ENCODE assay signal across 1 cellular context in the genomic region with DNA sequence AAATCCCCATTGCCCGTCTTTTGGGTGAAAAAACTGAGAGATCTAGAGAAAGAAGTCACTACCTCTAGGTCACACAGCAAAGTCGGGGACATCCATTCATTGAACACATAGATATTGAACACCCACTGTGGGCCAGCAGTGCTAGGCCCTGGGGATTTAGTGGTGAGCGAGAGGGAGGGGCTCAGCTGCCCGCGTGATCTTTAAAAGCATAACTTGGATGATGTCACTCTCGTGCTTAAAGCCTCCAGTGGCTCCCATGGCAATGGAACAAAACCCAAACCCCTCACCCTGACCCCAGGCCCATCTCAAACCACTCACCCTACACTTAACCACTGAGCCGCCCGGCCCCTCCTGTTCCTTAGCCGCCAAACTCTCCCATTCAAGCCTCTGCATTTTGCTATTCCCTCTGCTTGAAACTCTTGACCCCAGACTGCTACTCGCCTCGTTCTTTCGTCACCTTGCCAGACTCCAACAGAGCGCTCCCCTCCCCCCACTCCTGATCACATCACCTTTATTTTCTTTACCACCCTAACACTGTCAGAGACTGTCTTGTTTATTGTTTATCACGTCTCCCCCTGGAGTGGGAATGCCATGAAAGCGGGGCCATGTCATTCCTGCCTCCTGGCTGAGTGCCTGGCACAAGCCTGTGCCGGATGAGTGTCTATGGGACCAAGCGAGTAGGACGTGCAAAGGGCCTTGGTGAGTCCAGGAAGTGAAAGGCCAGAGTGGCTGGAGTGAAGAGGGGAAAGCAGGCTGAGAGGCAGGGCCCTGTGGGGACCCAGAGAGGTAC.
TF ChIP-seq lines count a peak whose summit lies in the region.

No MANE protein-coding gene starts in this region.

TF ChIP-seq in K562, 482 proteins besides CTCF, POLR2A, EP300 and RAD21 (continues in another document):
- TF ChIP-seq COPS2 (conservative IDR thresholded peaks at IDR 0.05), result no peak
- TF ChIP-seq, protein P1, sequence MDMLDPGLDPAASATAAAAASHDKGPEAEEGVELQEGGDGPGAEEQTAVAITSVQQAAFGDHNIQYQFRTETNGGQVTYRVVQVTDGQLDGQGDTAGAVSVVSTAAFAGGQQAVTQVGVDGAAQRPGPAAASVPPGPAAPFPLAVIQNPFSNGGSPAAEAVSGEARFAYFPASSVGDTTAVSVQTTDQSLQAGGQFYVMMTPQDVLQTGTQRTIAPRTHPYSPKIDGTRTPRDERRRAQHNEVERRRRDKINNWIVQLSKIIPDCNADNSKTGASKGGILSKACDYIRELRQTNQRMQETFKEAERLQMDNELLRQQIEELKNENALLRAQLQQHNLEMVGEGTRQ (CRISPR knock-in tag; IDR thresholded peaks at IDR 0.05), result peak; percentile 52
- TF ChIP-seq SLC30A9 (CRISPR knock-in tag; IDR thresholded peaks at IDR 0.05), result no peak
- no peak for TF ChIP-seq GATAD2B (IDR thresholded peaks at IDR 0.05; ENCODE audit: borderline replicate concordance)
- TF ChIP-seq SREBF1 (IDR thresholded peaks at IDR 0.05; ENCODE audit: borderline replicate concordance, low read depth, low read length), result no peak
- no peak for TF ChIP-seq ZNF57 (CRISPR knock-in tag; IDR thresholded peaks at IDR 0.05)
- 0 out of 2 replicates have a peak, but pooled peaks have one; percentile 9 for TF ChIP-seq THRAP3 (IDR thresholded peaks at IDR 0.05; ENCODE audit: borderline replicate concordance)
- TF ChIP-seq ETV6 (IDR thresholded peaks at IDR 0.05; ENCODE audit: borderline replicate concordance in 1 of 2, low read depth in 2 of 2, low read length in 1 of 2), result no peak
- TF ChIP-seq ETV6 (CRISPR knock-in tag; IDR thresholded peaks at IDR 0.05; ENCODE audit: borderline replicate concordance), result no peak
- TF ChIP-seq ZNF12 (CRISPR knock-in tag; IDR thresholded peaks at IDR 0.05), result no peak
- TF ChIP-seq, protein P2, sequence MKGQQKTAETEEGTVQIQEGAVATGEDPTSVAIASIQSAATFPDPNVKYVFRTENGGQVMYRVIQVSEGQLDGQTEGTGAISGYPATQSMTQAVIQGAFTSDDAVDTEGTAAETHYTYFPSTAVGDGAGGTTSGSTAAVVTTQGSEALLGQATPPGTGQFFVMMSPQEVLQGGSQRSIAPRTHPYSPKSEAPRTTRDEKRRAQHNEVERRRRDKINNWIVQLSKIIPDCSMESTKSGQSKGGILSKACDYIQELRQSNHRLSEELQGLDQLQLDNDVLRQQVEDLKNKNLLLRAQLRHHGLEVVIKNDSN (CRISPR knock-in tag; IDR thresholded peaks at IDR 0.05), result peak; percentile 74
- TF ChIP-seq XRCC4 (IDR thresholded peaks at IDR 0.05; ENCODE audit: extremely low read depth, insufficient read depth, insufficient read length), result no peak
- TF ChIP-seq, protein P3, sequence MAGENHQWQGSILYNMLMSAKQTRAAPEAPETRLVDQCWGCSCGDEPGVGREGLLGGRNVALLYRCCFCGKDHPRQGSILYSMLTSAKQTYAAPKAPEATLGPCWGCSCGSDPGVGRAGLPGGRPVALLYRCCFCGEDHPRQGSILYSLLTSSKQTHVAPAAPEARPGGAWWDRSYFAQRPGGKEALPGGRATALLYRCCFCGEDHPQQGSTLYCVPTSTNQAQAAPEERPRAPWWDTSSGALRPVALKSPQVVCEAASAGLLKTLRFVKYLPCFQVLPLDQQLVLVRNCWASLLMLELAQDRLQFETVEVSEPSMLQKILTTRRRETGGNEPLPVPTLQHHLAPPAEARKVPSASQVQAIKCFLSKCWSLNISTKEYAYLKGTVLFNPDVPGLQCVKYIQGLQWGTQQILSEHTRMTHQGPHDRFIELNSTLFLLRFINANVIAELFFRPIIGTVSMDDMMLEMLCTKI (IDR thresholded peaks at IDR 0.05; ENCODE audit: partially characterized antibody), result no peak
- no peak for TF ChIP-seq ZZZ3 (IDR thresholded peaks at IDR 0.05)
- TF ChIP-seq, protein P4, sequence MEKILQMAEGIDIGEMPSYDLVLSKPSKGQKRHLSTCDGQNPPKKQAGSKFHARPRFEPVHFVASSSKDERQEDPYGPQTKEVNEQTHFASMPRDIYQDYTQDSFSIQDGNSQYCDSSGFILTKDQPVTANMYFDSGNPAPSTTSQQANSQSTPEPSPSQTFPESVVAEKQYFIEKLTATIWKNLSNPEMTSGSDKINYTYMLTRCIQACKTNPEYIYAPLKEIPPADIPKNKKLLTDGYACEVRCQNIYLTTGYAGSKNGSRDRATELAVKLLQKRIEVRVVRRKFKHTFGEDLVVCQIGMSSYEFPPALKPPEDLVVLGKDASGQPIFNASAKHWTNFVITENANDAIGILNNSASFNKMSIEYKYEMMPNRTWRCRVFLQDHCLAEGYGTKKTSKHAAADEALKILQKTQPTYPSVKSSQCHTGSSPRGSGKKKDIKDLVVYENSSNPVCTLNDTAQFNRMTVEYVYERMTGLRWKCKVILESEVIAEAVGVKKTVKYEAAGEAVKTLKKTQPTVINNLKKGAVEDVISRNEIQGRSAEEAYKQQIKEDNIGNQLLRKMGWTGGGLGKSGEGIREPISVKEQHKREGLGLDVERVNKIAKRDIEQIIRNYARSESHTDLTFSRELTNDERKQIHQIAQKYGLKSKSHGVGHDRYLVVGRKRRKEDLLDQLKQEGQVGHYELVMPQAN (IDR thresholded peaks at IDR 0.05; ENCODE audit: borderline replicate concordance), result no peak
- TF ChIP-seq, protein P5, sequence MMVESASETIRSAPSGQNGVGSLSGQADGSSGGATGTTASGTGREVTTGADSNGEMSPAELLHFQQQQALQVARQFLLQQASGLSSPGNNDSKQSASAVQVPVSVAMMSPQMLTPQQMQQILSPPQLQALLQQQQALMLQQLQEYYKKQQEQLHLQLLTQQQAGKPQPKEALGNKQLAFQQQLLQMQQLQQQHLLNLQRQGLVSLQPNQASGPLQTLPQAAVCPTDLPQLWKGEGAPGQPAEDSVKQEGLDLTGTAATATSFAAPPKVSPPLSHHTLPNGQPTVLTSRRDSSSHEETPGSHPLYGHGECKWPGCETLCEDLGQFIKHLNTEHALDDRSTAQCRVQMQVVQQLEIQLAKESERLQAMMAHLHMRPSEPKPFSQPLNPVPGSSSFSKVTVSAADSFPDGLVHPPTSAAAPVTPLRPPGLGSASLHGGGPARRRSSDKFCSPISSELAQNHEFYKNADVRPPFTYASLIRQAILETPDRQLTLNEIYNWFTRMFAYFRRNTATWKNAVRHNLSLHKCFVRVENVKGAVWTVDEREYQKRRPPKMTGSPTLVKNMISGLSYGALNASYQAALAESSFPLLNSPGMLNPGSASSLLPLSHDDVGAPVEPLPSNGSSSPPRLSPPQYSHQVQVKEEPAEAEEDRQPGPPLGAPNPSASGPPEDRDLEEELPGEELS (CRISPR knock-in tag; IDR thresholded peaks at IDR 0.05; ENCODE audit: borderline replicate concordance), result no peak
- TF ChIP-seq KAT2B (IDR thresholded peaks at IDR 0.05; ENCODE audit: low read depth, low read length), result no peak
- no peak for TF ChIP-seq PPARD (CRISPR knock-in tag; IDR thresholded peaks at IDR 0.05)
- TF ChIP-seq IRF2 (CRISPR knock-in tag; IDR thresholded peaks at IDR 0.05), result no peak
- no peak for TF ChIP-seq CBFA2T3 (IDR thresholded peaks at IDR 0.05)
- no peak for TF ChIP-seq RFX1 (IDR thresholded peaks at IDR 0.05)
- TF ChIP-seq, protein P6, sequence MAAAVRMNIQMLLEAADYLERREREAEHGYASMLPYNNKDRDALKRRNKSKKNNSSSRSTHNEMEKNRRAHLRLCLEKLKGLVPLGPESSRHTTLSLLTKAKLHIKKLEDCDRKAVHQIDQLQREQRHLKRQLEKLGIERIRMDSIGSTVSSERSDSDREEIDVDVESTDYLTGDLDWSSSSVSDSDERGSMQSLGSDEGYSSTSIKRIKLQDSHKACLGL (CRISPR knock-in tag; IDR thresholded peaks at IDR 0.05; ENCODE audit: borderline replicate concordance, poor library complexity, severe bottlenecking), result no peak
- TF ChIP-seq ZNF134 (CRISPR knock-in tag; conservative IDR thresholded peaks at IDR 0.05), result no peak
- no peak for TF ChIP-seq ZC3H11A (IDR thresholded peaks at IDR 0.05; ENCODE audit: low read depth, low read length)
- TF ChIP-seq, protein P7, sequence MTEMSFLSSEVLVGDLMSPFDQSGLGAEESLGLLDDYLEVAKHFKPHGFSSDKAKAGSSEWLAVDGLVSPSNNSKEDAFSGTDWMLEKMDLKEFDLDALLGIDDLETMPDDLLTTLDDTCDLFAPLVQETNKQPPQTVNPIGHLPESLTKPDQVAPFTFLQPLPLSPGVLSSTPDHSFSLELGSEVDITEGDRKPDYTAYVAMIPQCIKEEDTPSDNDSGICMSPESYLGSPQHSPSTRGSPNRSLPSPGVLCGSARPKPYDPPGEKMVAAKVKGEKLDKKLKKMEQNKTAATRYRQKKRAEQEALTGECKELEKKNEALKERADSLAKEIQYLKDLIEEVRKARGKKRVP (CRISPR knock-in tag; IDR thresholded peaks at IDR 0.05), result no peak
- no peak for TF ChIP-seq FOXM1 (IDR thresholded peaks at IDR 0.05; ENCODE audit: low read depth)
- no peak for TF ChIP-seq FOXM1 (CRISPR knock-in tag; IDR thresholded peaks at IDR 0.05; ENCODE audit: low read depth)
- TF ChIP-seq, protein P8, sequence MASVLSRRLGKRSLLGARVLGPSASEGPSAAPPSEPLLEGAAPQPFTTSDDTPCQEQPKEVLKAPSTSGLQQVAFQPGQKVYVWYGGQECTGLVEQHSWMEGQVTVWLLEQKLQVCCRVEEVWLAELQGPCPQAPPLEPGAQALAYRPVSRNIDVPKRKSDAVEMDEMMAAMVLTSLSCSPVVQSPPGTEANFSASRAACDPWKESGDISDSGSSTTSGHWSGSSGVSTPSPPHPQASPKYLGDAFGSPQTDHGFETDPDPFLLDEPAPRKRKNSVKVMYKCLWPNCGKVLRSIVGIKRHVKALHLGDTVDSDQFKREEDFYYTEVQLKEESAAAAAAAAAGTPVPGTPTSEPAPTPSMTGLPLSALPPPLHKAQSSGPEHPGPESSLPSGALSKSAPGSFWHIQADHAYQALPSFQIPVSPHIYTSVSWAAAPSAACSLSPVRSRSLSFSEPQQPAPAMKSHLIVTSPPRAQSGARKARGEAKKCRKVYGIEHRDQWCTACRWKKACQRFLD (CRISPR knock-in tag; IDR thresholded peaks at IDR 0.05), result no peak
- TF ChIP-seq TEAD4 (IDR thresholded peaks at IDR 0.05; ENCODE audit: low read length), result peak; percentile 12; the same call in 1 of the 2 replicates
- TF ChIP-seq TEAD4 (CRISPR knock-in tag; IDR thresholded peaks at IDR 0.05; ENCODE audit: borderline replicate concordance), result no peak
- TF ChIP-seq, protein P9, sequence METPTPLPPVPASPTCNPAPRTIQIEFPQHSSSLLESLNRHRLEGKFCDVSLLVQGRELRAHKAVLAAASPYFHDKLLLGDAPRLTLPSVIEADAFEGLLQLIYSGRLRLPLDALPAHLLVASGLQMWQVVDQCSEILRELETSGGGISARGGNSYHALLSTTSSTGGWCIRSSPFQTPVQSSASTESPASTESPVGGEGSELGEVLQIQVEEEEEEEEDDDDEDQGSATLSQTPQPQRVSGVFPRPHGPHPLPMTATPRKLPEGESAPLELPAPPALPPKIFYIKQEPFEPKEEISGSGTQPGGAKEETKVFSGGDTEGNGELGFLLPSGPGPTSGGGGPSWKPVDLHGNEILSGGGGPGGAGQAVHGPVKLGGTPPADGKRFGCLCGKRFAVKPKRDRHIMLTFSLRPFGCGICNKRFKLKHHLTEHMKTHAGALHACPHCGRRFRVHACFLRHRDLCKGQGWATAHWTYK (CRISPR knock-in tag; IDR thresholded peaks at IDR 0.05), result no peak
- TF ChIP-seq ADNP (tag; IDR thresholded peaks at IDR 0.05), result no peak
- TF ChIP-seq ZNF584 (CRISPR knock-in tag; IDR thresholded peaks at IDR 0.05; ENCODE audit: low read depth), result no peak
- TF ChIP-seq, protein P10, sequence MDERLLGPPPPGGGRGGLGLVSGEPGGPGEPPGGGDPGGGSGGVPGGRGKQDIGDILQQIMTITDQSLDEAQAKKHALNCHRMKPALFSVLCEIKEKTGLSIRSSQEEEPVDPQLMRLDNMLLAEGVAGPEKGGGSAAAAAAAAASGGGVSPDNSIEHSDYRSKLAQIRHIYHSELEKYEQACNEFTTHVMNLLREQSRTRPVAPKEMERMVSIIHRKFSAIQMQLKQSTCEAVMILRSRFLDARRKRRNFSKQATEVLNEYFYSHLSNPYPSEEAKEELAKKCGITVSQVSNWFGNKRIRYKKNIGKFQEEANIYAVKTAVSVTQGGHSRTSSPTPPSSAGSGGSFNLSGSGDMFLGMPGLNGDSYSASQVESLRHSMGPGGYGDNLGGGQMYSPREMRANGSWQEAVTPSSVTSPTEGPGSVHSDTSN (CRISPR knock-in tag; IDR thresholded peaks at IDR 0.05; ENCODE audit: low read depth), result no peak
- TF ChIP-seq, protein P10 (tag; conservative IDR thresholded peaks at IDR 0.05; ENCODE audit: low read depth), result no peak
- TF ChIP-seq ZFP30 (CRISPR knock-in tag; IDR thresholded peaks at IDR 0.05; ENCODE audit: borderline replicate concordance), result no peak
- TF ChIP-seq, protein P11, sequence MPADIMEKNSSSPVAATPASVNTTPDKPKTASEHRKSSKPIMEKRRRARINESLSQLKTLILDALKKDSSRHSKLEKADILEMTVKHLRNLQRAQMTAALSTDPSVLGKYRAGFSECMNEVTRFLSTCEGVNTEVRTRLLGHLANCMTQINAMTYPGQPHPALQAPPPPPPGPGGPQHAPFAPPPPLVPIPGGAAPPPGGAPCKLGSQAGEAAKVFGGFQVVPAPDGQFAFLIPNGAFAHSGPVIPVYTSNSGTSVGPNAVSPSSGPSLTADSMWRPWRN (IDR thresholded peaks at IDR 0.05; ENCODE audit: low read depth), result no peak
- TF ChIP-seq ETS2 (tag; IDR thresholded peaks at IDR 0.05; ENCODE audit: borderline replicate concordance, poor library complexity, severe bottlenecking), result no peak
- no peak for TF ChIP-seq ZNF124 (CRISPR knock-in tag; IDR thresholded peaks at IDR 0.05)
- no peak for TF ChIP-seq CCNT2 (IDR thresholded peaks at IDR 0.05; ENCODE audit: borderline replicate concordance, extremely low read depth, insufficient read length, low read depth, low read length)
- TF ChIP-seq LARP7 (IDR thresholded peaks at IDR 0.05), result no peak
- TF ChIP-seq GATA2 (CRISPR knock-in tag; IDR thresholded peaks at IDR 0.05), result no peak
- TF ChIP-seq, protein P12, sequence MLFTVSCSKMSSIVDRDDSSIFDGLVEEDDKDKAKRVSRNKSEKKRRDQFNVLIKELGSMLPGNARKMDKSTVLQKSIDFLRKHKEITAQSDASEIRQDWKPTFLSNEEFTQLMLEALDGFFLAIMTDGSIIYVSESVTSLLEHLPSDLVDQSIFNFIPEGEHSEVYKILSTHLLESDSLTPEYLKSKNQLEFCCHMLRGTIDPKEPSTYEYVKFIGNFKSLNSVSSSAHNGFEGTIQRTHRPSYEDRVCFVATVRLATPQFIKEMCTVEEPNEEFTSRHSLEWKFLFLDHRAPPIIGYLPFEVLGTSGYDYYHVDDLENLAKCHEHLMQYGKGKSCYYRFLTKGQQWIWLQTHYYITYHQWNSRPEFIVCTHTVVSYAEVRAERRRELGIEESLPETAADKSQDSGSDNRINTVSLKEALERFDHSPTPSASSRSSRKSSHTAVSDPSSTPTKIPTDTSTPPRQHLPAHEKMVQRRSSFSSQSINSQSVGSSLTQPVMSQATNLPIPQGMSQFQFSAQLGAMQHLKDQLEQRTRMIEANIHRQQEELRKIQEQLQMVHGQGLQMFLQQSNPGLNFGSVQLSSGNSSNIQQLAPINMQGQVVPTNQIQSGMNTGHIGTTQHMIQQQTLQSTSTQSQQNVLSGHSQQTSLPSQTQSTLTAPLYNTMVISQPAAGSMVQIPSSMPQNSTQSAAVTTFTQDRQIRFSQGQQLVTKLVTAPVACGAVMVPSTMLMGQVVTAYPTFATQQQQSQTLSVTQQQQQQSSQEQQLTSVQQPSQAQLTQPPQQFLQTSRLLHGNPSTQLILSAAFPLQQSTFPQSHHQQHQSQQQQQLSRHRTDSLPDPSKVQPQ (CRISPR knock-in tag; IDR thresholded peaks at IDR 0.05; ENCODE audit: borderline replicate concordance), result no peak
